Comparison of ENCODE assay signal across 7 cellular contexts in genomic region chr14:36059531-36059930, GRCh38.
"Had no signal": no experiment of that assay in that cellular context is flagged by ENCODE, and none has a peak within 500 bp of the region (broad histone marks: within the 10 kb centered on the region; RNA-seq: fewer than 3 reads in every experiment).

No MANE protein-coding gene starts in this region.

- H2AFZ ChIP-seq: GM23338 had no signal

- H3K36me3 ChIP-seq: HAP-1 had no signal

- ATAC-seq: GM23338, HCT116 had no signal

- FAIRE-seq: HTR-8/SVneo had no signal

- H3K4me1 ChIP-seq: HAP-1 had no signal

- H3K9me3 ChIP-seq: HAP-1 had no signal

- DNase-seq: H7, IMR-90, KBM-7 had no signal

- H3K4me2 ChIP-seq: GM23338 had no signal

- H3K4me3 ChIP-seq: GM23338, HAP-1 had no signal
